ENCODE assay signal across 1 cellular context in the genomic region with DNA sequence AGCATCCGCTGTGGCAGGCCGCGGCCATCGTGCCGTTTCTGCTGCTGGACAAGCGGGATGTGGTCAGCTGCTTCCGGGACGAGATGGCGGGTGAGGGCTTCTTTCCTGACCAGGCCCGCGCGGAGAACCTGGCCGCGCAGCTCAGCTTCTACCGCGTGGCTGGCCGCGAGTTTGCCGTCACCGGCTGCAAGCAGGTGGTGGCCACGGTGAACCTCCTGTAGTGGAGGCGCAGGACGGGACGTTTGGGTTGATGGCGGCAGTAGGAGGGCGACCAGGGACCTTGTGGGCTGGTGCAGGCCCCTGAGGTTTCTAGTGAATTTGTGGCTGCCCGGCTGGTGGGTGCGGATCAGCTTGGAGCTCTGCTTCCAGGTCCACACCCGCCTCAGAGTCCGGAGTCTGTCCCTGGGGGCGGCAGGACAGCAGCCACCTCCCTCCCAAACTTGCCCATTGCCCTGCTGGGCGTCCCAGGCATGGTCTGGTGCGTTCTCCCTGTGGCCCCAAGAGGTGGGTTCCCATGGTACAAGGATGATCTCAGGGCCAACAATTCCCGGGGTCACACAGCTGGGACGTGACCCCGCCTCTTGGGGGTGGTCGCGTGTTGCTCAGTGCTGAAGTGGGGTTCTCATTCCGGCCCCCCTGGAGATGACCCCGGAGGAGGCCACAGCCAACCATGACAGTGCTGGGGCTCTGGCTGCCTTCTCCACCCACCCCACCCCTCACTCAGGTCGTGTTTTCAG.
TF ChIP-seq lines count a peak whose summit lies in the region.

No MANE protein-coding gene starts in this region.

TF ChIP-seq in HCT116, 20 proteins besides CTCF, POLR2A, EP300 and RAD21 (continued from another document):
- TF ChIP-seq SP1 (IDR thresholded peaks at IDR 0.05; ENCODE audit: low read depth) (no peak), TCF7L2 (IDR thresholded peaks at IDR 0.05; ENCODE audit: borderline replicate concordance, extremely low read depth, insufficient read depth, insufficient read length) (no peak), CBX3 (IDR thresholded peaks at IDR 0.05; ENCODE audit: low read depth) (no peak)
TF ChIP-seq in HCT116: peak in this region for 0.
